In genomic region chrX:131262200-131262599, GRCh38 we compare ENCODE assay signal across 22 cellular contexts. TPM values are rescaled to one million over a fixed set of nuclear protein-coding genes. Genes with fewer than 3 reads are reported as not detected.
"Had no signal": no experiment of that assay in that cellular context is flagged by ENCODE, and none has a peak within 500 bp of the region (broad histone marks: within the 10 kb centered on the region; RNA-seq: fewer than 3 reads in every experiment).

No MANE protein-coding gene starts in this region.

- FAIRE-seq: TTC549 had no signal

- H3K27ac ChIP-seq: SK-N-MC, VCaP had no signal

- H3K4me3 ChIP-seq: SK-N-MC had no signal

- ATAC-seq: activated T-cell treated with anti-CD3 and anti-CD28 coated beads, Interleukin-2, amount 50 U/mL, for 4 hours; Right ventricle myocardium inferior; T-cell had no signal

- DNase-seq: activated CD4-positive, CD25-positive, alpha-beta regulatory T cell; activated CD8-positive, alpha-beta memory T cell treated with anti-CD3 and anti-CD28 coated beads for 24 hours; activated gamma-delta T cell; activated T-cell treated with anti-CD3 and anti-CD28 coated beads, Interleukin-2, amount 50 U/mL, for 4 hours; cerebellar nuclear complex; IMR-90; KG1; NCI-H187 treated with DMSO at 0.1 percent for 48 hours; NCI-H2081 treated with DMSO at 0.1 percent for 48 hours; NCI-H345; NK-92 treated with Interleukin-12 subunit alpha and Interleukin-12 subunit beta, amount 100 ng/mL, for 24 hours; T-cell; T-helper 2 cell; T1000 had no signal

RNA-seq across cellular contexts. Expression of gene IGSF1, which starts 26.9 kb away (rescaled TPM):
- total RNA-seq: activated CD4-positive, alpha-beta memory T cell treated with anti-CD3 and anti-CD28 coated beads for 36 hours; activated CD4-positive, alpha-beta T cell treated with anti-CD3 and anti-CD28 coated beads, Interleukin-2, amount 10 ng/mL, durations not matched to agents 7 days and 5 days; activated naive CD4-positive, alpha-beta T cell treated with anti-CD3 and anti-CD28 coated beads for 36 hours; activated T-cell treated with anti-CD3 and anti-CD28 coated beads, Interleukin-2, amount 50 U/mL, for 4 hours; IMR-90; LHCN-M2 had no signal
- polyA plus RNA-seq: IMR-90 had no signal
